ENCODE assay signal across 2 cellular contexts in the genomic region with DNA sequence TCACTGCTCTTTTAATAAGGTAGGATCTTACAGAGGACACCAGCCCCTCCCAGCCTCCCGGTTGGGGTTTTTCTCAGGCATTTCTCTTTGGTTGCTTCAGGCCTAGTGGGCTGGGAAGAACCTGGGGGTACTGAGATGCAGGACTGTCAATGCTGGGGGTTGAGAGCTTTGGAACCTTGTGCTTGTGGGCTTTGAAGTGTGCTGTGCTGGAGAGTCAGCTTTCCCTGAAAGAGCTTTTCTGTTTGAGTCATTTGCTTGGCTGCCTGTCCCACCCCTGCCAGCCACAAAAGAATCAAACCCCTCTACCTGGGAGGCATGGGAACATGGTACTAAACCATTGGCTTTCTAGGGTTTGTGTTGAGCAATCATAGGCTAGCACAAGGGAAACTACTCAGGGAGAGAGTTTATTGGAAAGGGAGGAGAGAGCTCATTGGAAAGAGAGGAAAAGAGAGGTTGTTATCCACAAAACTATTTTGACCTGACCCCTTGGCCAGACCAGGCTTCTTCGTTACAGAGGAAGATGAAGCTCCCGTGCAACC.
TF ChIP-seq lines count a peak whose summit lies in the region.

No MANE protein-coding gene starts in this region.

TF ChIP-seq in A549, 52 proteins besides CTCF, POLR2A, EP300 and RAD21:
- TF ChIP-seq HOXB13 (CRISPR knock-in tag; IDR thresholded peaks at IDR 0.05; ENCODE audit: low read depth) (no peak), HEYL (CRISPR knock-in tag; IDR thresholded peaks at IDR 0.05) (no peak), CEBPB (IDR thresholded peaks at IDR 0.05) (peak; percentile 25 to 32; a peak in 2 of 4 replicates)

TF ChIP-seq in GM12878, 131 proteins besides CTCF, POLR2A, EP300 and RAD21:
- TF ChIP-seq, protein P1, sequence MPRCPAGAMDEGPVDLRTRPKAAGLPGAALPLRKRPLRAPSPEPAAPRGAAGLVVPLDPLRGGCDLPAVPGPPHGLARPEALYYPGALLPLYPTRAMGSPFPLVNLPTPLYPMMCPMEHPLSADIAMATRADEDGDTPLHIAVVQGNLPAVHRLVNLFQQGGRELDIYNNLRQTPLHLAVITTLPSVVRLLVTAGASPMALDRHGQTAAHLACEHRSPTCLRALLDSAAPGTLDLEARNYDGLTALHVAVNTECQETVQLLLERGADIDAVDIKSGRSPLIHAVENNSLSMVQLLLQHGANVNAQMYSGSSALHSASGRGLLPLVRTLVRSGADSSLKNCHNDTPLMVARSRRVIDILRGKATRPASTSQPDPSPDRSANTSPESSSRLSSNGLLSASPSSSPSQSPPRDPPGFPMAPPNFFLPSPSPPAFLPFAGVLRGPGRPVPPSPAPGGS (IDR thresholded peaks at IDR 0.05; ENCODE audit: borderline replicate concordance, insufficient read depth, low read depth, low read length, poor library complexity, severe bottlenecking) = no peak
- TF ChIP-seq PAX5 (IDR thresholded peaks at IDR 0.05; ENCODE audit: borderline replicate concordance, low read depth, low read length) = no peak
- TF ChIP-seq BRCA1 (IDR thresholded peaks at IDR 0.05; ENCODE audit: low read depth, low read length) = no peak
- no peak for TF ChIP-seq LARP7 (IDR thresholded peaks at IDR 0.05)
- TF ChIP-seq TCF7 (IDR thresholded peaks at IDR 0.05; ENCODE audit: borderline replicate concordance) = no peak
- TF ChIP-seq ZNF384 (IDR thresholded peaks at IDR 0.05; ENCODE audit: borderline replicate concordance, low read depth, low read length) = no peak
- no peak for TF ChIP-seq FOS (IDR thresholded peaks at IDR 0.05; ENCODE audit: borderline replicate concordance, extremely low read depth, insufficient read length)
- no peak for TF ChIP-seq FOXM1 (IDR thresholded peaks at IDR 0.05; ENCODE audit: low read depth, low read length)
- TF ChIP-seq SIN3A (IDR thresholded peaks at IDR 0.05; ENCODE audit: low read depth, low read length) = no peak
- TF ChIP-seq RFX5 (IDR thresholded peaks at IDR 0.05; ENCODE audit: low read depth, low read length) = no peak
- no peak for TF ChIP-seq ESRRA (IDR thresholded peaks at IDR 0.05; ENCODE audit: low read length)
- TF ChIP-seq RELA (IDR thresholded peaks at IDR 0.05; ENCODE audit: borderline replicate concordance, partially characterized antibody) = no peak
- TF ChIP-seq CUX1 (IDR thresholded peaks at IDR 0.05; ENCODE audit: insufficient replicate concordance, low read depth, low read length) = no peak
- TF ChIP-seq KAT2A (conservative IDR thresholded peaks at IDR 0.05; ENCODE audit: control insufficient read depth, low read depth, low read length) = no peak
- TF ChIP-seq RUNX3 (IDR thresholded peaks at IDR 0.05; ENCODE audit: low read length) = no peak
- no peak for TF ChIP-seq ZSCAN29 (IDR thresholded peaks at IDR 0.05)
- TF ChIP-seq MAX (IDR thresholded peaks at IDR 0.05; ENCODE audit: low read depth, low read length) = no peak
- no peak for TF ChIP-seq RCOR1 (conservative IDR thresholded peaks at IDR 0.05; ENCODE audit: low read depth, low read length)
- TF ChIP-seq NFIC (IDR thresholded peaks at IDR 0.05; ENCODE audit: low read depth, low read length) = no peak
- no peak for TF ChIP-seq FOXK2 (IDR thresholded peaks at IDR 0.05)
